ENCODE assay signal across 1 cellular context in genomic region chr3:23758253-23758838, GRCh38.
TF ChIP-seq lines count a peak whose summit lies in the region.

No MANE protein-coding gene starts in this region.

TF ChIP-seq in GM12878, 131 proteins besides CTCF, POLR2A, EP300 and RAD21 (continued from another document):
- TF ChIP-seq ATF2 (IDR thresholded peaks at IDR 0.05; ENCODE audit: low read length): no peak
- no peak for TF ChIP-seq CBFB (IDR thresholded peaks at IDR 0.05; ENCODE audit: low read depth)
- no peak for TF ChIP-seq NR2C2 (IDR thresholded peaks at IDR 0.05; ENCODE audit: borderline replicate concordance, control insufficient read depth, insufficient read length, low read depth)
- no peak for TF ChIP-seq GABPA (IDR thresholded peaks at IDR 0.05; ENCODE audit: low read depth)
